12 cellular contexts compared by ENCODE assay signal in genomic region chr2:98329549-98329948, GRCh38. TPM values are rescaled to one million over a fixed set of nuclear protein-coding genes. Genes with fewer than 3 reads are reported as not detected.
"Had no signal": no experiment of that assay in that cellular context is flagged by ENCODE, and none has a peak within 500 bp of the region (broad histone marks: within the 10 kb centered on the region; RNA-seq: fewer than 3 reads in every experiment).

No MANE protein-coding gene starts in this region.

- FAIRE-seq: H1, H54 had no signal

- H3K36me3 ChIP-seq: HAP-1 had no signal

- H3K27ac ChIP-seq: GM23248 had no signal

- H3K4me3 ChIP-seq: GM23248, GM23338, HAP-1 had no signal

- H3K4me2 ChIP-seq: GM23338 had no signal

- H2AFZ ChIP-seq: GM23248, GM23338 had no signal

- H3K9ac ChIP-seq: GM23248 had no signal

- ATAC-seq: GM23338, HCT116 had no signal

- H3K9me3 ChIP-seq: HAP-1 had no signal

- DNase-seq: GM23248, GOT3, H7, H9, HCEC 1CT, HFFc6 had no signal

RNA-seq across cellular contexts. Expression of gene CNGA3, which starts 16.7 kb away (rescaled TPM):
- total RNA-seq: GM23338, H1, H4, H9 had no signal
- polyA plus RNA-seq: GM23338 had no signal
